Comparison of ENCODE assay signal across 1 cellular context in the genomic region with DNA sequence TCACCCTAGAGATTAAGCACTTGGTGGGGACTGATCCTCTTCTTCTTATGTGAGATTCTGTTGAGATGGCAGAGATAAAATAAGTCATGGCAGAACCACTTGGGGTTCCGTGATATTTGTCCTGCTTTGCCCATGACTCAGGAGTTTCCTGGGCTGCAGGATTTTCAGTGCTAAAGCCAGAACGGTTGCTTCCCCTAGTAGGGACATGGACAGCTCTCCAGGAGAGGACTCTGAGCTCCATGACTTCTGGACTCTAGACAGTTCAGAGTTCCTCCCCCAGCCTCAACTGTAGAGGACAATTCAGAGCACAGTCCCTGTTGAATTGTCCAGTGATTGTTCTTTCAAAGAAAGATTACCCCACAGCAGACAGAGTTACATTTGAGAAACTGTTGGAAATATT.
TF ChIP-seq lines count a peak whose summit lies in the region.

No MANE protein-coding gene starts in this region.

TF ChIP-seq in IMR-90, 13 proteins besides CTCF, POLR2A, EP300 and RAD21 (continued from another document):
- TF ChIP-seq, protein P1, sequence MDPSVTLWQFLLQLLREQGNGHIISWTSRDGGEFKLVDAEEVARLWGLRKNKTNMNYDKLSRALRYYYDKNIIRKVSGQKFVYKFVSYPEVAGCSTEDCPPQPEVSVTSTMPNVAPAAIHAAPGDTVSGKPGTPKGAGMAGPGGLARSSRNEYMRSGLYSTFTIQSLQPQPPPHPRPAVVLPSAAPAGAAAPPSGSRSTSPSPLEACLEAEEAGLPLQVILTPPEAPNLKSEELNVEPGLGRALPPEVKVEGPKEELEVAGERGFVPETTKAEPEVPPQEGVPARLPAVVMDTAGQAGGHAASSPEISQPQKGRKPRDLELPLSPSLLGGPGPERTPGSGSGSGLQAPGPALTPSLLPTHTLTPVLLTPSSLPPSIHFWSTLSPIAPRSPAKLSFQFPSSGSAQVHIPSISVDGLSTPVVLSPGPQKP (IDR thresholded peaks at IDR 0.05; ENCODE audit: borderline replicate concordance, low read depth, low read length): no peak
- no peak for TF ChIP-seq RCOR1 (IDR thresholded peaks at IDR 0.05; ENCODE audit: insufficient replicate concordance, low read length)
- no peak for TF ChIP-seq NFE2L2 (IDR thresholded peaks at IDR 0.05; ENCODE audit: low read depth, low read length)
- TF ChIP-seq BHLHE40 (IDR thresholded peaks at IDR 0.05; ENCODE audit: low read depth, low read length): no peak
- no peak for TF ChIP-seq SMC3 (IDR thresholded peaks at IDR 0.05; ENCODE audit: low read depth, low read length)
- no peak for TF ChIP-seq CHD1 (IDR thresholded peaks at IDR 0.05; ENCODE audit: low read depth, low read length)
- TF ChIP-seq CEBPB (IDR thresholded peaks at IDR 0.05; ENCODE audit: low read depth, low read length): no peak
- TF ChIP-seq FOS (IDR thresholded peaks at IDR 0.05; ENCODE audit: low read depth, low read length): no peak
- no peak for TF ChIP-seq MXI1 (IDR thresholded peaks at IDR 0.05; ENCODE audit: borderline replicate concordance, low read depth, low read length)
- TF ChIP-seq, protein P2, sequence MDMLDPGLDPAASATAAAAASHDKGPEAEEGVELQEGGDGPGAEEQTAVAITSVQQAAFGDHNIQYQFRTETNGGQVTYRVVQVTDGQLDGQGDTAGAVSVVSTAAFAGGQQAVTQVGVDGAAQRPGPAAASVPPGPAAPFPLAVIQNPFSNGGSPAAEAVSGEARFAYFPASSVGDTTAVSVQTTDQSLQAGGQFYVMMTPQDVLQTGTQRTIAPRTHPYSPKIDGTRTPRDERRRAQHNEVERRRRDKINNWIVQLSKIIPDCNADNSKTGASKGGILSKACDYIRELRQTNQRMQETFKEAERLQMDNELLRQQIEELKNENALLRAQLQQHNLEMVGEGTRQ (IDR thresholded peaks at IDR 0.05; ENCODE audit: low read depth, low read length): no peak
